ENCODE assay signal across 1 cellular context in the genomic region with DNA sequence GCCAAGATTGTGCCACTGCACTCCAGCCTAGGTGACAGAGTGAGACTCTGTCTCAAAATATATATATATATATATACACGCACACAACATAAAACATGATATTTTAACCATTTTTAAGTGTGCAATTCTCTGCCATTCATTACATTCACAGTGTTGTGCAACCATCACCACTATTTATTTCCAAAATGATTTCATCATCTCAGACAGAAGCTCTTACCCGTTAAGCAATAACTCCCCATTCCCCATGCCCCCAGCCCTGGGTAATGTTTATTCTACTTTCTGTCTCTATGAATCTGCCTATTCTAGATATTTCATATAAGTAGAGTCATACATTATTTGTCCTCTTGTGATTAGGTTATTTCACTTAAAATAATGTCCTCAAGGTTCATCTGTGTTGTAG.
TF ChIP-seq lines count a peak whose summit lies in the region.

No MANE protein-coding gene starts in this region.

TF ChIP-seq in HepG2, 621 proteins besides CTCF, POLR2A, EP300 and RAD21:
- TF ChIP-seq, protein P1, sequence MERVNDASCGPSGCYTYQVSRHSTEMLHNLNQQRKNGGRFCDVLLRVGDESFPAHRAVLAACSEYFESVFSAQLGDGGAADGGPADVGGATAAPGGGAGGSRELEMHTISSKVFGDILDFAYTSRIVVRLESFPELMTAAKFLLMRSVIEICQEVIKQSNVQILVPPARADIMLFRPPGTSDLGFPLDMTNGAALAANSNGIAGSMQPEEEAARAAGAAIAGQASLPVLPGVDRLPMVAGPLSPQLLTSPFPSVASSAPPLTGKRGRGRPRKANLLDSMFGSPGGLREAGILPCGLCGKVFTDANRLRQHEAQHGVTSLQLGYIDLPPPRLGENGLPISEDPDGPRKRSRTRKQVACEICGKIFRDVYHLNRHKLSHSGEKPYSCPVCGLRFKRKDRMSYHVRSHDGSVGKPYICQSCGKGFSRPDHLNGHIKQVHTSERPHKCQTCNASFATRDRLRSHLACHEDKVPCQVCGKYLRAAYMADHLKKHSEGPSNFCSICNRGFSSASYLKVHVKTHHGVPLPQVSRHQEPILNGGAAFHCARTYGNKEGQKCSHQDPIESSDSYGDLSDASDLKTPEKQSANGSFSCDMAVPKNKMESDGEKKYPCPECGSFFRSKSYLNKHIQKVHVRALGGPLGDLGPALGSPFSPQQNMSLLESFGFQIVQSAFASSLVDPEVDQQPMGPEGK (CRISPR knock-in tag; IDR thresholded peaks at IDR 0.05): peak; percentile 16; the same call in 1 of the 2 replicates
- peak; percentile 75 for TF ChIP-seq CEBPG (CRISPR knock-in tag; IDR thresholded peaks at IDR 0.05)
- TF ChIP-seq CEBPB (IDR thresholded peaks at IDR 0.05; ENCODE audit: borderline replicate concordance, low read depth, low read length): peak; percentile 85
- no peak for TF ChIP-seq MTF1 (CRISPR knock-in tag; IDR thresholded peaks at IDR 0.05)
- TF ChIP-seq, protein P2, sequence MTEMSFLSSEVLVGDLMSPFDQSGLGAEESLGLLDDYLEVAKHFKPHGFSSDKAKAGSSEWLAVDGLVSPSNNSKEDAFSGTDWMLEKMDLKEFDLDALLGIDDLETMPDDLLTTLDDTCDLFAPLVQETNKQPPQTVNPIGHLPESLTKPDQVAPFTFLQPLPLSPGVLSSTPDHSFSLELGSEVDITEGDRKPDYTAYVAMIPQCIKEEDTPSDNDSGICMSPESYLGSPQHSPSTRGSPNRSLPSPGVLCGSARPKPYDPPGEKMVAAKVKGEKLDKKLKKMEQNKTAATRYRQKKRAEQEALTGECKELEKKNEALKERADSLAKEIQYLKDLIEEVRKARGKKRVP (CRISPR knock-in tag; IDR thresholded peaks at IDR 0.05): peak in 1 of 2 experiments; percentile 77; a peak in 2 of 4 replicates
TF ChIP-seq in HepG2: peak in this region for 4.
